Comparison of ENCODE assay signal across 15 cellular contexts in genomic region chr3:136931587-136931986, GRCh38. TPM values are rescaled to one million over a fixed set of nuclear protein-coding genes. Genes with fewer than 3 reads are reported as not detected.
DNase-seq lines count a peak whose midpoint lies in the region; ATAC-seq and TF ChIP-seq lines count a peak whose summit lies in the region.
"Had no signal": no experiment of that assay in that cellular context is flagged by ENCODE, and none has a peak within 500 bp of the region (broad histone marks: within the 10 kb centered on the region; RNA-seq: fewer than 3 reads in every experiment).

No MANE protein-coding gene starts in this region.

- POLR2A ChIA-PET in activated B cell treated with CpG ODN at 0.5 μM for 24 hours (lab: Charles Lee), result interaction anchor here (0.7 kb wide), 2 partner anchors 85 to 735 kb away, joined by 3 to 4 read pairs; partner anchors contain the start of gene MSL2

- peak overlapping the region; percentile 60 for H3K4me3 ChIP-seq in fibroblast of pulmonary artery (replicated peaks; ENCODE audit: low read depth, low read length)
- H3K4me3 ChIP-seq: K562 had no signal

- peak overlapping the region; percentile 19 for H3K4me3 Mint-ChIP-seq in T-helper 1 cell treated with Interleukin-12 subunit alpha and Interleukin-12 subunit beta and Interleukin-4 antibody, amounts not matched to agents 30 μg/mL and 1 μg/mL, for 36 hours
- H3K4me3 Mint-ChIP-seq in activated B cell treated with CpG ODN at 0.5 μM for 24 hours, result no peak overlapping the region
- no peak overlapping the region for H3K4me3 Mint-ChIP-seq in stimulated activated naive B cell treated with anti-CD40 and anti-IgM and Interleukin-4, amounts not matched to agents 10 μg/mL and 1 μg/mL and 100 μg/mL, for 72 hours
- H3K4me3 Mint-ChIP-seq: activated T-cell treated with anti-CD3 and anti-CD28 coated beads, Interleukin-2, amount 50 U/mL, for 4 hours; immature natural killer cell had no signal

- intact Hi-C loops in activated B cell treated with CpG ODN at 0.5 μM for 24 hours (cut with micrococcal nuclease), result loop anchor here (5.0 kb wide), 1 partner anchor 179 kb away; the partner anchor contains the start of gene STAG1

- TF ChIP-seq CTCF in activated B cell treated with CpG ODN at 0.5 μM for 24 hours (IDR thresholded peaks at IDR 0.05), result no peak
- no peak for TF ChIP-seq CTCF in fibroblast of pulmonary artery (IDR thresholded peaks at IDR 0.05; ENCODE audit: low read length, missing control alignments)

- H3K36me3 Mint-ChIP-seq in T-helper 1 cell treated with Interleukin-12 subunit alpha and Interleukin-12 subunit beta and Interleukin-4 antibody, amounts not matched to agents 30 μg/mL and 1 μg/mL, for 36 hours (ENCODE audit: low read depth), result peaks cover 47% of the 10 kb centered on the region
- H3K36me3 Mint-ChIP-seq in activated B cell treated with CpG ODN at 0.5 μM for 24 hours (ENCODE audit: low read depth), result peaks cover 51% of the 10 kb centered on the region
- H3K36me3 Mint-ChIP-seq in stimulated activated naive B cell treated with anti-CD40 and anti-IgM and Interleukin-4, amounts not matched to agents 10 μg/mL and 1 μg/mL and 100 μg/mL, for 72 hours, result peaks cover 35 to 49% of the 10 kb centered on the region in 2 donors

- H3K9me3 Mint-ChIP-seq in T-helper 1 cell treated with Interleukin-12 subunit alpha and Interleukin-12 subunit beta and Interleukin-4 antibody, amounts not matched to agents 30 μg/mL and 1 μg/mL, for 36 hours, result peaks cover 5% of the 10 kb centered on the region
- H3K9me3 Mint-ChIP-seq in activated B cell treated with CpG ODN at 0.5 μM for 24 hours, result peaks cover 3% of the 10 kb centered on the region
- peaks cover 0 to 3% of the 10 kb centered on the region in 2 donors for H3K9me3 Mint-ChIP-seq in stimulated activated naive B cell treated with anti-CD40 and anti-IgM and Interleukin-4, amounts not matched to agents 10 μg/mL and 1 μg/mL and 100 μg/mL, for 72 hours
- H3K9me3 Mint-ChIP-seq: activated T-cell treated with anti-CD3 and anti-CD28 coated beads, Interleukin-2, amount 50 U/mL, for 4 hours; immature natural killer cell had no signal

- CTCF ChIA-PET in activated B cell treated with CpG ODN at 0.5 μM for 24 hours (lab: Charles Lee), result no interaction called here

- H3K4me1 Mint-ChIP-seq in T-helper 1 cell treated with Interleukin-12 subunit alpha and Interleukin-12 subunit beta and Interleukin-4 antibody, amounts not matched to agents 30 μg/mL and 1 μg/mL, for 36 hours (ENCODE audit: low read depth), result peaks cover 47% of the 10 kb centered on the region
- H3K4me1 Mint-ChIP-seq in activated B cell treated with CpG ODN at 0.5 μM for 24 hours, result peaks cover 51% of the 10 kb centered on the region
- peaks cover 26 to 59% of the 10 kb centered on the region in 2 donors for H3K4me1 Mint-ChIP-seq in stimulated activated naive B cell treated with anti-CD40 and anti-IgM and Interleukin-4, amounts not matched to agents 10 μg/mL and 1 μg/mL and 100 μg/mL, for 72 hours

- H3K27ac Mint-ChIP-seq in T-helper 1 cell treated with Interleukin-12 subunit alpha and Interleukin-12 subunit beta and Interleukin-4 antibody, amounts not matched to agents 30 μg/mL and 1 μg/mL, for 36 hours, result peak overlapping the region; percentile 23
- peak overlapping the region; percentile 47 for H3K27ac Mint-ChIP-seq in activated B cell treated with CpG ODN at 0.5 μM for 24 hours
- H3K27ac Mint-ChIP-seq in stimulated activated naive B cell treated with anti-CD40 and anti-IgM and Interleukin-4, amounts not matched to agents 10 μg/mL and 1 μg/mL and 100 μg/mL, for 72 hours, result peak overlapping the region; percentile 51

- ATAC-seq in activated B cell treated with CpG ODN at 0.5 μM for 24 hours (ENCODE audit: low read depth), result no peak
- no peak for ATAC-seq in stimulated activated naive B cell treated with anti-CD40 and anti-IgM and Interleukin-4, amounts not matched to agents 10 μg/mL and 1 μg/mL and 100 μg/mL, for 72 hours (replicated peaks)
- ATAC-seq in GM21723 (IDR thresholded peaks at IDR 0.05; ENCODE audit: unreplicated experiment), result no peak
- ATAC-seq: activated T-cell treated with anti-CD3 and anti-CD28 coated beads, Interleukin-2, amount 50 U/mL, for 4 hours; K562 had no signal

- no peak for DNase-seq in T-helper 1 cell
- DNase-seq in activated B cell treated with CpG ODN at 0.5 μM for 24 hours, result no peak
- no peak for DNase-seq in fibroblast of pulmonary artery (ENCODE audit: low read depth)
- no peak for DNase-seq in stimulated activated naive B cell treated with anti-CD40 and anti-IgM and Interleukin-4, amounts not matched to agents 10 μg/mL and 1 μg/mL and 100 μg/mL, for 72 hours
- no peak for DNase-seq in COLO668 (lab: John Stamatoyannopoulos, UW; ENCODE audit: unreplicated experiment)
- no peak for DNase-seq in RKO (ENCODE audit: low spot score)
- DNase-seq: activated T-cell treated with anti-CD3 and anti-CD28 coated beads, Interleukin-2, amount 50 U/mL, for 4 hours; COR-L47; immature natural killer cell; NCI-H1417 treated with DMSO at 0.1 percent for 48 hours; NCI-H446 treated with DMSO at 0.1 percent for 48 hours; stimulated activated CD4-positive, alpha-beta T cell treated with anti-CD3 and anti-CD28 coated beads, Interleukin-2, amount 100 ng/mL, for 24 hours had no signal

- no peaks in the 10 kb centered on the region for H3K27me3 Mint-ChIP-seq in T-helper 1 cell treated with Interleukin-12 subunit alpha and Interleukin-12 subunit beta and Interleukin-4 antibody, amounts not matched to agents 30 μg/mL and 1 μg/mL, for 36 hours (ENCODE audit: low read depth)
- H3K27me3 Mint-ChIP-seq in activated B cell treated with CpG ODN at 0.5 μM for 24 hours, result no peaks in the 10 kb centered on the region
- no peaks in the 10 kb centered on the region for H3K27me3 Mint-ChIP-seq in stimulated activated naive B cell treated with anti-CD40 and anti-IgM and Interleukin-4, amounts not matched to agents 10 μg/mL and 1 μg/mL and 100 μg/mL, for 72 hours

RNA-seq across cellular contexts. Expression of gene IL20RB, which starts 26.2 kb away (rescaled TPM):
- 0.98 and 1.5 TPM in 2 replicates for total RNA-seq in activated B cell treated with CpG ODN at 0.5 μM for 24 hours
